ENCODE assay signal across 8 cellular contexts in the genomic region with DNA sequence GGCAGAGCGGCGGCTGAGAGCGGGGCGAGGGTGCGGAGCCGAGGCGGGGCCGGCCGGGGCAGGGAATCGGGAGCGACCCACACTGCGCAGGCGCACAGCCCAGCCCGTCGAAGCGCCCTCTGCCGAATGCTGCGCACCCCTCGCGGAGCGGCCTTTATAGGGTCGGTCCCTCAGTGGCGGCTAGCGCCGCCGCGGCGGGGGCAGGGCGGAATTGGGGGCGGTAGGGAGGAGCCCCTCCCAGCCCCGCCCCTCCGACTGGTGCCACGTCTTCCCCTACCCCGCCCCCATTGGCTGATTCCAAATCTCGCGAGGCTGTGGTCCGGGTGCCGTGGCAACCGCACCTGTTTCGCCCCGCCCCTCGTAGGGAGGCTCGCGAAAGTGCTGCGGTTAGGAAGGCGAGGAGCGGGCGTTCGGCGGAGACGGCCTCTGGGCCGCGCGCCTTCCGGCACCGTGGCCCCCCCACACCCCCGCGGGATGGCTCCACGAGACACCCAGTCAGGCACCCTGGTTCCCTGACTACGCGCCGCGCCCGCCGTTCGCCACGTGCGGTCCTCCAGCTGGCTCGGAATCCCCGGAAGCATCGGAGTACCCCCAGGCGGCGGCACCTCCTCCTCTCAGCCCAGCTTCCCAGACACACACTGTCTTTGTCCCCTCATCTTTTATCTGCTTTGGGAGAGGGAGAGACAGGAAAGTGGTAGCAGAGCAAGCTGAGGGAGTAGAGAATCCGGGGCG. TPM values are rescaled to one million over a fixed set of nuclear protein-coding genes. Genes with fewer than 3 reads are reported as not detected.
DNase-seq lines count a peak whose midpoint lies in the region; ATAC-seq and TF ChIP-seq lines count a peak whose summit lies in the region.

A gene (minus strand): TSS at position 128 of the 732 bp plus-strand sequence. CDS start 157 bp downstream, outside the sequence.

- H3K36me3 ChIP-seq in GM23338 (ENCODE audit: insufficient read depth) (no peaks in the 10 kb centered on the region), fibroblast of lung (ENCODE audit: control insufficient read depth, insufficient read depth, low read length) (peaks cover 10% of the 10 kb centered on the region)

- H3K4me1 ChIP-seq in GM23338 (ENCODE audit: insufficient read depth) (peaks cover 15% of the 10 kb centered on the region; the same call in 1 of the 2 replicates), fibroblast of lung (ENCODE audit: control insufficient read depth, extremely low read depth, insufficient read depth, low read length) (peaks cover 4% of the 10 kb centered on the region)

- peak within 1 kb of the TSS; percentile 98 for H3K4me3 Mint-ChIP-seq in GM23338
- peak within 1 kb of the TSS; percentile 92 to 99 (median 98) for H3K4me3 Mint-ChIP-seq in naive thymus-derived CD8-positive, alpha-beta T cell

- POLR2A ChIA-PET in naive thymus-derived CD8-positive, alpha-beta T cell (lab: Charles Lee): interaction anchor here (0.6 to 45.7 kb wide), 17 partner anchors 11 to 562 kb away, joined by 3 to 2449 read pairs (median 6); a partner anchor contains a TSS

- H3F3A ChIP-seq in GM23338 (replicated peaks; ENCODE audit: low read depth): 0 out of 2 replicates have a peak, but pooled peaks cover 3% of the 10 kb centered on the region

- H3K36me3 Mint-ChIP-seq in GM23338 (ENCODE audit: low read depth): peaks cover 4% of the 10 kb centered on the region; the same call in 1 of the 3 replicates
- H3K36me3 Mint-ChIP-seq in naive thymus-derived CD8-positive, alpha-beta T cell: peaks cover 0 to 28% (median 12%) of the 10 kb centered on the region in 3 donors

- H3K9me3 ChIP-seq in fibroblast of lung (ENCODE audit: control insufficient read depth, insufficient read depth, low read depth, low read length): no peaks in the 10 kb centered on the region

- H3K27me3 Mint-ChIP-seq in GM23338 (ENCODE audit: insufficient read depth, low read depth, poor library complexity): peaks cover 8% of the 10 kb centered on the region
- no peaks in the 10 kb centered on the region for H3K27me3 Mint-ChIP-seq in naive thymus-derived CD8-positive, alpha-beta T cell

- H3K4me2 ChIP-seq in GM23338 (peak within 1 kb of the TSS; percentile 93), fibroblast of lung (ENCODE audit: extremely low read depth, insufficient read depth, low read length) (peak within 1 kb of the TSS; percentile 94)

- H3K27me3 ChIP-seq in GM23338 (ENCODE audit: insufficient read depth): peaks cover 5% of the 10 kb centered on the region; the same call in 1 of the 2 replicates
- no peaks in the 10 kb centered on the region for H3K27me3 ChIP-seq in fibroblast of lung (ENCODE audit: control insufficient read depth, insufficient read depth, low read length)

- ATAC-seq in GM23338: peak; percentile 83
- ATAC-seq in naive thymus-derived CD8-positive, alpha-beta T cell: peak; percentile 73 to 81

- H2AFZ ChIP-seq in GM23338 (peak within 1 kb of the TSS; percentile 98), fibroblast of lung (ENCODE audit: low read length) (peak within 1 kb of the TSS; percentile 32)

- DNase-seq in EH (ENCODE audit: low read depth): peak; percentile 96
- peak; percentile 99 for DNase-seq in GM23338 (ENCODE audit: low spot score)
- DNase-seq in LHCN-M2 (ENCODE audit: low read depth): peak; percentile 95
- peak; percentile 96 for DNase-seq in RPMI7951 (ENCODE audit: low read depth)
- DNase-seq in activated T-helper 1 cell treated with anti-CD3 and anti-CD28 coated beads, Interleukin-2, amount 50 U/mL, for 16 hours (ENCODE audit: low read depth in 1 of 2, low spot score in 1 of 2): peak; percentile 97 to 99
- DNase-seq in fibroblast of lung (ENCODE audit: low read depth in 2 of 2): peak; percentile 90 to 97
- DNase-seq in naive thymus-derived CD8-positive, alpha-beta T cell: peak; percentile 99 to 100 (median 100)
- peak; percentile 98 to 100 (median 99) for DNase-seq in stimulated activated naive CD4-positive, alpha-beta T cell (lab: John Stamatoyannopoulos, UW)

- no peaks in the 10 kb centered on the region for H3K9me3 Mint-ChIP-seq in GM23338
- no peaks in the 10 kb centered on the region for H3K9me3 Mint-ChIP-seq in naive thymus-derived CD8-positive, alpha-beta T cell

- TF ChIP-seq CTCF in GM23338 (conservative IDR thresholded peaks at IDR 0.05; ENCODE audit: low read depth in 2 of 2) (peak; percentile 12 to 80; a peak in 2 of 4 replicates), fibroblast of lung (conservative IDR thresholded peaks at IDR 0.05 in 1 of 2, IDR thresholded peaks at IDR 0.05 in 1 of 2; ENCODE audit: low read depth in 1 of 2, low read length in 2 of 2) (peak; percentile 37 to 53)

- H3K27ac ChIP-seq in GM23338 (ENCODE audit: low read depth): peak within 1 kb of the TSS; percentile 78; the same call in 1 of the 2 replicates
- H3K27ac ChIP-seq in fibroblast of lung (ENCODE audit: insufficient read depth, low read length): peak within 1 kb of the TSS; percentile 87

- peak within 1 kb of the TSS; percentile 90 for H3K9ac ChIP-seq in fibroblast of lung (ENCODE audit: insufficient read depth, low read length)

- H3K27ac Mint-ChIP-seq in GM23338: peak within 1 kb of the TSS; percentile 87
- peak within 1 kb of the TSS; percentile 90 to 99 (median 96) for H3K27ac Mint-ChIP-seq in naive thymus-derived CD8-positive, alpha-beta T cell

- no peaks in the 10 kb centered on the region; the same call in 1 of the 2 replicates for H4K20me1 ChIP-seq in GM23338 (replicated peaks; ENCODE audit: insufficient read depth)
- H4K20me1 ChIP-seq in fibroblast of lung (ENCODE audit: control insufficient read depth, extremely low read depth, insufficient read depth, low read length): no peaks in the 10 kb centered on the region

- peaks cover 21% of the 10 kb centered on the region for H3K79me2 ChIP-seq in GM23338 (replicated peaks; ENCODE audit: insufficient read depth)
- peaks cover 42% of the 10 kb centered on the region for H3K79me2 ChIP-seq in fibroblast of lung (ENCODE audit: control insufficient read depth, insufficient read depth, low read length)

- H3K4me3 ChIP-seq in GM23338 (peak within 1 kb of the TSS; percentile 98), fibroblast of lung (replicated peaks in 1 of 4; ENCODE audit: control extremely low read depth in 1 of 4, insufficient read depth in 1 of 4, low read depth in 3 of 4, low read length in 4 of 4) (peak within 1 kb of the TSS; percentile 75 to 99 (median 84))

- H3K4me1 Mint-ChIP-seq in GM23338: peaks cover 29% of the 10 kb centered on the region
- peaks cover 41 to 71% (median 64%) of the 10 kb centered on the region in 4 donors for H3K4me1 Mint-ChIP-seq in naive thymus-derived CD8-positive, alpha-beta T cell

- H3K9me2 ChIP-seq in GM23338 (ENCODE audit: insufficient read depth): no peaks in the 10 kb centered on the region

TF ChIP-seq in GM23338, 12 proteins besides CTCF, POLR2A, EP300 and RAD21 (continues in another document):
- peak; percentile 71 for TF ChIP-seq JUNB (IDR thresholded peaks at IDR 0.05; ENCODE audit: unreplicated experiment)
- TF ChIP-seq POLR2AphosphoS5 (IDR thresholded peaks at IDR 0.05; ENCODE audit: low read depth): peak; percentile 87
- TF ChIP-seq EZH2 (IDR thresholded peaks at IDR 0.05; ENCODE audit: low read depth, unreplicated experiment): no peak
- TF ChIP-seq NANOG (IDR thresholded peaks at IDR 0.05; ENCODE audit: borderline replicate concordance): no peak
- no peak for TF ChIP-seq EZH2phosphoT487 (IDR thresholded peaks at IDR 0.05; ENCODE audit: unreplicated experiment)
- TF ChIP-seq STAT1 (IDR thresholded peaks at IDR 0.05; ENCODE audit: unreplicated experiment): no peak
- TF ChIP-seq, protein P1, sequence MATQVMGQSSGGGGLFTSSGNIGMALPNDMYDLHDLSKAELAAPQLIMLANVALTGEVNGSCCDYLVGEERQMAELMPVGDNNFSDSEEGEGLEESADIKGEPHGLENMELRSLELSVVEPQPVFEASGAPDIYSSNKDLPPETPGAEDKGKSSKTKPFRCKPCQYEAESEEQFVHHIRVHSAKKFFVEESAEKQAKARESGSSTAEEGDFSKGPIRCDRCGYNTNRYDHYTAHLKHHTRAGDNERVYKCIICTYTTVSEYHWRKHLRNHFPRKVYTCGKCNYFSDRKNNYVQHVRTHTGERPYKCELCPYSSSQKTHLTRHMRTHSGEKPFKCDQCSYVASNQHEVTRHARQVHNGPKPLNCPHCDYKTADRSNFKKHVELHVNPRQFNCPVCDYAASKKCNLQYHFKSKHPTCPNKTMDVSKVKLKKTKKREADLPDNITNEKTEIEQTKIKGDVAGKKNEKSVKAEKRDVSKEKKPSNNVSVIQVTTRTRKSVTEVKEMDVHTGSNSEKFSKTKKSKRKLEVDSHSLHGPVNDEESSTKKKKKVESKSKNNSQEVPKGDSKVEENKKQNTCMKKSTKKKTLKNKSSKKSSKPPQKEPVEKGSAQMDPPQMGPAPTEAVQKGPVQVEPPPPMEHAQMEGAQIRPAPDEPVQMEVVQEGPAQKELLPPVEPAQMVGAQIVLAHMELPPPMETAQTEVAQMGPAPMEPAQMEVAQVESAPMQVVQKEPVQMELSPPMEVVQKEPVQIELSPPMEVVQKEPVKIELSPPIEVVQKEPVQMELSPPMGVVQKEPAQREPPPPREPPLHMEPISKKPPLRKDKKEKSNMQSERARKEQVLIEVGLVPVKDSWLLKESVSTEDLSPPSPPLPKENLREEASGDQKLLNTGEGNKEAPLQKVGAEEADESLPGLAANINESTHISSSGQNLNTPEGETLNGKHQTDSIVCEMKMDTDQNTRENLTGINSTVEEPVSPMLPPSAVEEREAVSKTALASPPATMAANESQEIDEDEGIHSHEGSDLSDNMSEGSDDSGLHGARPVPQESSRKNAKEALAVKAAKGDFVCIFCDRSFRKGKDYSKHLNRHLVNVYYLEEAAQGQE (IDR thresholded peaks at IDR 0.05; ENCODE audit: unreplicated experiment): no peak
- TF ChIP-seq ZNF331 (CRISPR knock-in tag; IDR thresholded peaks at IDR 0.05; ENCODE audit: low read depth): no peak
- peak; percentile 64 for TF ChIP-seq CREB1 (CRISPR knock-in tag; IDR thresholded peaks at IDR 0.05; ENCODE audit: low read depth)

RNA-seq across cellular contexts. Expression of the gene that starts here (rescaled TPM):
- total RNA-seq in GM23338 (2014; rRNA removed; shearing (Covaris generic)): 43.8 and 69.7 TPM in 2 replicates
- polyA plus RNA-seq in GM23338 (2016; fragmentation: Nextera tagmentation; extraction: Ambion mirVana) (16.7 and 16.9 TPM in 2 replicates), fibroblast of lung (240 and 248 TPM in 2 replicates)
- total RNA-seq in LHCN-M2 (2014; rRNA removed) (73.5 and 84.6 TPM in 2 replicates), fibroblast of lung (40.8 and 71.3 TPM in 2 replicates)
- 114 TPM for polyA plus RNA-seq in LHCN-M2 (2012)
- total RNA-seq in RPMI7951 (2014; rRNA removed; shearing (Covaris generic)): 82.1 and 92.3 TPM in 2 replicates
- polyA plus RNA-seq in fibroblast of lung (2012): 181 and 192 TPM in 2 replicates
- polyA minus RNA-seq in fibroblast of lung (ENCODE audit: low replicate concordance): 634 and 716 TPM in 2 replicates
- total RNA-seq in naive thymus-derived CD8-positive, alpha-beta T cell: 100 to 1,000 TPM; 217 to 226 TPM
- polyA plus RNA-seq in naive thymus-derived CD8-positive, alpha-beta T cell: 100 to 1,000 TPM; 137 to 164 (median 154) TPM

Comparison
In these comparisons a context has a peak if more than half of its experiments do, and no peak if none do; other contexts are left out.
1. Peak in every context shown above with its lines: DNase-seq, ATAC-seq, H3K4me3 ChIP-seq and H3K27ac ChIP-seq.